8 cellular contexts compared by ENCODE assay signal in the genomic region with DNA sequence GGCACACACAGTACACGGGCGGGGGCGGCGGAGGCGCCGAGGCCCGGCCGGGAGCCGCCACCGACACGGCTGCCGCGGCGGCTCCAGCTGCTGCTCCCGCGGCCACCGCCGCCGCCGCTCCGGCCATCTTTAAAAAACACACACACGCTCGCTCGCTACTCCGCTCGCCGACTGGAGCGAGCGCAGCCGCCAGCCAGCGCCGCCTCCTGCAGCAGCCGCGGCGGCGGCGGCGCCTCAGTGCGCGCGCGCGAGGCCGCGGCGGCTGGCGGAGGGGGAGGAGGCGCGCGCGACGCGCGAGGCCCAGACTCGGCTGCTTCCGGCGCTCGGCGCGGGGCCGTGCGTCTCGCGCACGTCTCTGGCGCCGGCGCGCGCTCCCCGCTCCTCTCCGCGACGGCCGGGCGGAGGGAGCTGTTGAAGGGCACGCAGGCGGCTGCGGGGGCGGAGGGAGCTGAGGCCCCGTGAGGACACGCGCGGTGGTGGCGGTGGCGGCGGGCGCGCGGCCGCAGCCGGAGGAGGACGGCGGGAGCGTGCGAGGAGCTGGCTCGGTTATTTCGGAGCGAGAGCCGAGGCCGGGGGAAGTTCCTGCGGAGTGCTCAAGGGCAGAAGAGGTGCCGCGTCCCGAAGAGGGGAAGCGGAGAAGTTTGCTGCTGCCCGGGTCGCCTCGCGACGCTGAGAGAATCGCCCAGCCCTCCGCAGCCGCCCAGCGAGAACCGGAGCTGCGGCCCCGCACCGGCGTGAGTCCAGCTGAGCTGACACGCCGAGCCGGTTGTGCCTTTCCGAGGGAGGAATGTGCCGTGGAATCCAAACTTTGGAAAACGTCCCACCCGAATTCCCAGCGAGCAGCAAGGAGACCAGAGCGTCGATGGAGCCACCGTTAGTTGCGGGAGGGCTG. TPM values are rescaled to one million over a fixed set of nuclear protein-coding genes. Genes with fewer than 3 reads are reported as not detected.
A peak's percentile ranks its signal among the peaks of the same experiment; 100 is the strongest.
DNase-seq lines count a peak whose midpoint lies in the region; ATAC-seq and TF ChIP-seq lines count a peak whose summit lies in the region.

A gene with protein sequence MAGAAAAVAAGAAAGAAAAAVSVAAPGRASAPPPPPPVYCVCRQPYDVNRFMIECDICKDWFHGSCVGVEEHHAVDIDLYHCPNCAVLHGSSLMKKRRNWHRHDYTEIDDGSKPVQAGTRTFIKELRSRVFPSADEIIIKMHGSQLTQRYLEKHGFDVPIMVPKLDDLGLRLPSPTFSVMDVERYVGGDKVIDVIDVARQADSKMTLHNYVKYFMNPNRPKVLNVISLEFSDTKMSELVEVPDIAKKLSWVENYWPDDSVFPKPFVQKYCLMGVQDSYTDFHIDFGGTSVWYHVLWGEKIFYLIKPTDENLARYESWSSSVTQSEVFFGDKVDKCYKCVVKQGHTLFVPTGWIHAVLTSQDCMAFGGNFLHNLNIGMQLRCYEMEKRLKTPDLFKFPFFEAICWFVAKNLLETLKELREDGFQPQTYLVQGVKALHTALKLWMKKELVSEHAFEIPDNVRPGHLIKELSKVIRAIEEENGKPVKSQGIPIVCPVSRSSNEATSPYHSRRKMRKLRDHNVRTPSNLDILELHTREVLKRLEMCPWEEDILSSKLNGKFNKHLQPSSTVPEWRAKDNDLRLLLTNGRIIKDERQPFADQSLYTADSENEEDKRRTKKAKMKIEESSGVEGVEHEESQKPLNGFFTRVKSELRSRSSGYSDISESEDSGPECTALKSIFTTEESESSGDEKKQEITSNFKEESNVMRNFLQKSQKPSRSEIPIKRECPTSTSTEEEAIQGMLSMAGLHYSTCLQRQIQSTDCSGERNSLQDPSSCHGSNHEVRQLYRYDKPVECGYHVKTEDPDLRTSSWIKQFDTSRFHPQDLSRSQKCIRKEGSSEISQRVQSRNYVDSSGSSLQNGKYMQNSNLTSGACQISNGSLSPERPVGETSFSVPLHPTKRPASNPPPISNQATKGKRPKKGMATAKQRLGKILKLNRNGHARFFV (minus strand): TSS at position 173 of the 892 bp plus-strand sequence. CDS start 46 bp downstream, at position 127.

- no peaks in the 10 kb centered on the region for H3K36me3 ChIP-seq in NT2/D1 (ENCODE audit: insufficient read depth, insufficient read length, low read length)

- H3K27me3 ChIP-seq in NT2/D1 (ENCODE audit: insufficient read depth, insufficient read length), result peaks cover 7% of the 10 kb centered on the region

- H3K4me3 ChIP-seq in NT2/D1 (ENCODE audit: insufficient read length, low read depth), result peak within 1 kb of the TSS; percentile 73

- TF ChIP-seq CTCF in endothelial cell (IDR thresholded peaks at IDR 0.05; ENCODE audit: unreplicated experiment), result no peak

- H3K27me3 Mint-ChIP-seq in endothelial cell (ENCODE audit: unreplicated experiment), result peaks cover 14% of the 10 kb centered on the region

- H3K4me1 Mint-ChIP-seq in endothelial cell (ENCODE audit: unreplicated experiment), result peaks cover 15% of the 10 kb centered on the region

- peak; percentile 66 for ATAC-seq in GM21367 (IDR thresholded peaks at IDR 0.05; ENCODE audit: unreplicated experiment)

- H3K4me1 ChIP-seq in NT2/D1 (ENCODE audit: insufficient read depth, insufficient read length), result no peaks in the 10 kb centered on the region

- H3K9me3 Mint-ChIP-seq in endothelial cell (ENCODE audit: unreplicated experiment), result no peaks in the 10 kb centered on the region

- no peaks in the 10 kb centered on the region for H3K9me3 ChIP-seq in NT2/D1 (ENCODE audit: insufficient read depth, low read length)

- peak within 1 kb of the TSS; percentile 83 for H3K27ac Mint-ChIP-seq in endothelial cell (ENCODE audit: unreplicated experiment)

- H3K9ac ChIP-seq in NT2/D1 (ENCODE audit: insufficient read length, low read depth), result peak within 1 kb of the TSS; percentile 79

- peak; percentile 65 for DNase-seq in CMK (ENCODE audit: low read depth)
- peak in 71 of 76 experiments; percentile 20 to 84 (median 68) for DNase-seq in HUDEP-2 (lab: John Stamatoyannopoulos, UW; ENCODE audit: unreplicated experiment in 76 of 76)
- DNase-seq in NT2/D1 (ENCODE audit: low read depth, low spot score), result peak; percentile 71
- DNase-seq in activated CD8-positive, alpha-beta memory T cell treated with anti-CD3 and anti-CD28 coated beads, Interleukin-2, amount 50 U/mL, for 4 hours, result peak; percentile 92
- DNase-seq in endothelial cell (ENCODE audit: low spot score), result peak; percentile 88
- peak; percentile 89 for DNase-seq in midbrain (lab: John Stamatoyannopoulos, UW)
- DNase-seq in stimulated activated CD8-positive, alpha-beta memory T cell treated with anti-CD3 and anti-CD28 coated beads, Interleukin-15, amount 100 ng/mL, for 24 hours (ENCODE audit: low read depth), result peak; percentile 78

- H3K4me3 Mint-ChIP-seq in endothelial cell (ENCODE audit: unreplicated experiment), result peak within 1 kb of the TSS; percentile 95

- H3K36me3 Mint-ChIP-seq in endothelial cell (ENCODE audit: low read depth, unreplicated experiment), result peaks cover 6% of the 10 kb centered on the region

RNA-seq across cellular contexts. Expression of the gene that starts here (rescaled TPM):
- total RNA-seq in endothelial cell (ENCODE audit: unreplicated experiment), result 14.8 TPM

Comparison
In these comparisons a context has a peak if more than half of its experiments do, and no peak if none do; other contexts are left out.
1. Peak in every context shown above with its lines: DNase-seq, ATAC-seq and H3K4me3 ChIP-seq.